15 cellular contexts compared by ENCODE assay signal in genomic region chr2:236765475-236765874, GRCh38.
"Had no signal": no experiment of that assay in that cellular context is flagged by ENCODE, and none has a peak within 500 bp of the region (broad histone marks: within the 10 kb centered on the region; RNA-seq: fewer than 3 reads in every experiment).

No MANE protein-coding gene starts in this region.

- H3K4me3 Mint-ChIP-seq: activated naive CD4-positive, alpha-beta T cell treated with anti-CD3 and anti-CD28 coated beads, Interleukin-2, amount 10 ng/mL, durations not matched to agents 7 days and 5 days; endodermal cell; stimulated activated memory B cell treated with anti-CD40 and anti-IgM and Interleukin-4, amounts not matched to agents 10 μg/mL and 1 μg/mL and 100 μg/mL, for 72 hours had no signal

- H3K4me1 ChIP-seq: ascending aorta, heart left ventricle, left ventricle myocardium inferior had no signal

- H3K4me3 ChIP-seq: ascending aorta, cardiac muscle cell, dorsolateral prefrontal cortex, heart left ventricle, left ventricle myocardium inferior, vagina had no signal

- H3K36me3 Mint-ChIP-seq: activated naive CD4-positive, alpha-beta T cell treated with anti-CD3 and anti-CD28 coated beads, Interleukin-2, amount 10 ng/mL, durations not matched to agents 7 days and 5 days; stimulated activated memory B cell treated with anti-CD40 and anti-IgM and Interleukin-4, amounts not matched to agents 10 μg/mL and 1 μg/mL and 100 μg/mL, for 72 hours had no signal

- H3K27me3 ChIP-seq: ascending aorta, cardiac muscle cell, heart left ventricle, vagina had no signal

- DNase-seq: activated CD4-positive, alpha-beta T cell treated with anti-CD3 and anti-CD28 coated beads for 1 hour; activated CD4-positive, alpha-beta T cell treated with anti-CD3 and anti-CD28 coated beads, Interleukin-2, amount 50 U/mL, for 4 hours; activated naive CD4-positive, alpha-beta T cell treated with anti-CD3 and anti-CD28 coated beads, Interleukin-2, amount 10 ng/mL, durations not matched to agents 7 days and 5 days; activated T-cell treated with anti-CD3 and anti-CD28 coated beads for 4 hours; dorsolateral prefrontal cortex; endodermal cell; heart left ventricle; left ventricle myocardium inferior; mesendoderm; T-helper 9 cell had no signal

- ATAC-seq: heart left ventricle; stimulated activated memory B cell treated with anti-CD40 and anti-IgM and Interleukin-4, amounts not matched to agents 10 μg/mL and 1 μg/mL and 100 μg/mL, for 72 hours had no signal

- H3K9me3 Mint-ChIP-seq: activated naive CD4-positive, alpha-beta T cell treated with anti-CD3 and anti-CD28 coated beads, Interleukin-2, amount 10 ng/mL, durations not matched to agents 7 days and 5 days; activated T-helper 2 cell treated with anti-CD3 and anti-CD28 coated beads, Interferon-gamma antibody, Interleukin-2, Interleukin-4, amounts not matched to agents 10 μg/mL and 5 μg/mL and 100 μg/mL, durations not matched to agents 14 hours and 24 hours and 36 hours; stimulated activated memory B cell treated with anti-CD40 and anti-IgM and Interleukin-4, amounts not matched to agents 10 μg/mL and 1 μg/mL and 100 μg/mL, for 72 hours had no signal

- H3K4me1 Mint-ChIP-seq: activated naive CD4-positive, alpha-beta T cell treated with anti-CD3 and anti-CD28 coated beads, Interleukin-2, amount 10 ng/mL, durations not matched to agents 7 days and 5 days; stimulated activated memory B cell treated with anti-CD40 and anti-IgM and Interleukin-4, amounts not matched to agents 10 μg/mL and 1 μg/mL and 100 μg/mL, for 72 hours had no signal

- H3K36me3 ChIP-seq: ascending aorta, cardiac muscle cell, heart left ventricle, left ventricle myocardium inferior, vagina had no signal

- H3K27ac Mint-ChIP-seq: activated naive CD4-positive, alpha-beta T cell treated with anti-CD3 and anti-CD28 coated beads, Interleukin-2, amount 10 ng/mL, durations not matched to agents 7 days and 5 days; activated T-helper 2 cell treated with anti-CD3 and anti-CD28 coated beads, Interferon-gamma antibody, Interleukin-2, Interleukin-4, amounts not matched to agents 10 μg/mL and 5 μg/mL and 100 μg/mL, durations not matched to agents 14 hours and 24 hours and 36 hours; endodermal cell; stimulated activated memory B cell treated with anti-CD40 and anti-IgM and Interleukin-4, amounts not matched to agents 10 μg/mL and 1 μg/mL and 100 μg/mL, for 72 hours had no signal

- H3K9me3 ChIP-seq: ascending aorta, vagina had no signal

- H3K27ac ChIP-seq: ascending aorta, cardiac muscle cell, dorsolateral prefrontal cortex, heart left ventricle, left ventricle myocardium inferior, vagina had no signal
